10 cellular contexts compared by ENCODE assay signal in genomic region chr1:196180847-196181593, GRCh38.
DNase-seq lines count a peak whose midpoint lies in the region; ATAC-seq and TF ChIP-seq lines count a peak whose summit lies in the region.
"Had no signal": no experiment of that assay in that cellular context is flagged by ENCODE, and none has a peak within 500 bp of the region (broad histone marks: within the 10 kb centered on the region; RNA-seq: fewer than 3 reads in every experiment).

No MANE protein-coding gene starts in this region.

- ATAC-seq in heart left ventricle = no peak

- no peaks in the 10 kb centered on the region for H3K9me3 Mint-ChIP-seq in nephron progenitor cell

- 18 to 48% (median 35%) methylated on average over 1 of the region's 1 CpG for WGBS in heart left ventricle, 4 donors

- H3K27me3 ChIP-seq in heart left ventricle = no peaks in the 10 kb centered on the region

- TF ChIP-seq POLR2A in heart left ventricle (IDR thresholded peaks at IDR 0.05) = no peak

- no peaks in the 10 kb centered on the region for H3K9me3 ChIP-seq in heart left ventricle

- TF ChIP-seq CTCF in choroid plexus epithelial cell (conservative IDR thresholded peaks at IDR 0.05; ENCODE audit: low read depth, low read length) = no peak
- TF ChIP-seq CTCF in nephron progenitor cell (IDR thresholded peaks at IDR 0.05) = no peak
- TF ChIP-seq CTCF in heart left ventricle (IDR thresholded peaks at IDR 0.05) = no peak

- H3K36me3 Mint-ChIP-seq in nephron progenitor cell (ENCODE audit: low read depth) = no peaks in the 10 kb centered on the region

- H3K36me3 ChIP-seq in heart left ventricle = no peaks in the 10 kb centered on the region

- DNase-seq in EH (ENCODE audit: low read depth) (peak; percentile 97), NOMO-1 treated with dmso at 0.1 percent for 144 hours (lab: John Stamatoyannopoulos, UW; ENCODE audit: unreplicated experiment) (peak; percentile 77), choroid plexus epithelial cell (ENCODE audit: low read depth) (peak; percentile 94), nephron progenitor cell (no peak), midbrain (lab: John Stamatoyannopoulos, UW) (no peak), heart left ventricle (no peak), NK-92 (lab: John Stamatoyannopoulos, UW; ENCODE audit: unreplicated experiment) (no peak), head of caudate nucleus (no peak)
- DNase-seq: activated CD8-positive, alpha-beta memory T cell treated with anti-CD3 and anti-CD28 coated beads, Interleukin-2, amount 50 U/mL, for 4 hours; SHP77 treated with DMSO at 0.1 percent for 48 hours had no signal

- H3K4me1 ChIP-seq in heart left ventricle = peaks cover 0 to 9% (median 0%) of the 10 kb centered on the region in 12 donors

- no peaks in the 10 kb centered on the region for H3K27me3 Mint-ChIP-seq in nephron progenitor cell (ENCODE audit: low read depth, poor library complexity)

- no peak overlapping the region for H3K27ac ChIP-seq in heart left ventricle

- H3K4me3 Mint-ChIP-seq in nephron progenitor cell = no peak overlapping the region

- H3K27ac Mint-ChIP-seq in nephron progenitor cell = peak overlapping the region; percentile 17

- intact Hi-C loops in heart left ventricle (cut with DNase I) (no loop called here), head of caudate nucleus (cut with DNase I) (no loop called here)

- no peak overlapping the region for H3K4me3 ChIP-seq in choroid plexus epithelial cell (ENCODE audit: low read depth, low read length)
- H3K4me3 ChIP-seq in heart left ventricle = no peak overlapping the region

- H3K4me1 Mint-ChIP-seq in nephron progenitor cell = no peaks in the 10 kb centered on the region

Comparison
In these comparisons a context has a peak if more than half of its experiments do, and no peak if none do; other contexts are left out.
1. DNase-seq: peak in EH (single experiment), NOMO-1 treated with dmso at 0.1 percent for 144 hours (single experiment) and choroid plexus epithelial cell (single experiment); none in nephron progenitor cell (single experiment), midbrain (single experiment), heart left ventricle (0 of 5), NK-92 (single experiment) and head of caudate nucleus (0 of 42).